Comparison of ENCODE assay signal across 8 cellular contexts in the genomic region with DNA sequence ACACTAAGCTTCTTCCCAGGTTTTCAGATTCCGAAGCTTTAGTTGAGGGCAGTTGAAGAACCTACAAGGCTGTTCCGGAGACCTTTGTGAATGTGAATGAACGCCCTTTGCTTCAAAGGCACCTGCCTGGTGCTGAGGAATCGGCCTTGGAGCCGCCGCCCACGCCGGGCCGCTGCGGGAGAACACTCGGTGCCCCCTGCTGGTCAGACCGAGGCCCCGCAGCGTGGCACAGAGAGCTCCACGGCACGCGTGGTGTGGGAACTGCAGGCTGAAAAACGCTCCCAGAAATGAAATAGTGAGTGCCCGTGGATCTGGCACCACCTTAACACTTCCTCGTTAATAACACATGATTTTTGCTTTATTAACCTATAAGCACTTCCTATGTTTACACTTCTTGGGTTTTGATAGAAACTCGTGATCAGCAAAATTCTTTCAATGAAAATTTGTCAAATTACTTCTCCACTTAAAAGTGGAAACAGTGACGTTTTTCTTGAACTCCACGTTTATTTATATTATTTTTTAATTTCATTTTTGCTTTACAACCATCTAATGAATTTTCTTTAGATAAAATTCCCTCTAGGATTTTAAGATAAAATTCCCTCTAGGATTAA.
DNase-seq lines count a peak whose midpoint lies in the region; ATAC-seq and TF ChIP-seq lines count a peak whose summit lies in the region.

No MANE protein-coding gene starts in this region.

- POLR2A ChIA-PET in Panc1 (lab: Charles Lee): no interaction called here

- no peak overlapping the region for H3K4me3 ChIP-seq in AG09309 (ENCODE audit: control insufficient read depth, low read depth, low read length)
- no peak overlapping the region for H3K4me3 ChIP-seq in Panc1 (ENCODE audit: low read depth in 2 of 2, low read length in 2 of 2)
- H3K4me3 ChIP-seq in dorsolateral prefrontal cortex: peak overlapping the region in 17 of 59 donors; percentile 1 to 45 (median 17)
- no peak overlapping the region for H3K4me3 ChIP-seq in vagina

- H3K27me3 ChIP-seq in Panc1 (ENCODE audit: control insufficient read depth, insufficient read depth, low read length): no peaks in the 10 kb centered on the region; the same call in none of the 2 replicates
- peaks cover 0 to 5% (median 0%) of the 10 kb centered on the region in 45 donors for H3K27me3 ChIP-seq in dorsolateral prefrontal cortex
- H3K27me3 ChIP-seq in vagina: no peaks in the 10 kb centered on the region

- no peak for TF ChIP-seq POLR2A in vagina (IDR thresholded peaks at IDR 0.05)

- H3K9me3 ChIP-seq in Panc1 (ENCODE audit: control insufficient read depth, insufficient read depth, low read depth, low read length): no peaks in the 10 kb centered on the region
- no peaks in the 10 kb centered on the region for H3K9me3 ChIP-seq in vagina

- intact Hi-C loops in Panc1 (cut with micrococcal nuclease; ENCODE audit: unreplicated experiment): loop anchor here (2.0 kb wide), 1 partner anchor 242 kb away; no protein-coding TSS in a partner anchor
- intact Hi-C loops in dorsolateral prefrontal cortex (cut with DNase I): no loop called here
- intact Hi-C loops in vagina (cut with DNase I): no loop called here

- no TSS peak for BruUV-seq in Panc1 (replicated peaks; lab: Mats Ljungman, UMichigan)

- CTCF ChIA-PET in Panc1 (lab: Charles Lee): interaction anchor here (0.5 to 1.0 kb wide), 2 partner anchors 145 to 243 kb away, joined by 3 read pairs; no protein-coding TSS in a partner anchor

- in situ Hi-C loops in GM13977 (cut with MboI; ENCODE audit: low pct_unique_long_range_greater_than_20kb, low sequenced_read_pairs, unreplicated experiment) (no loop called here), Panc1 (cut with HindIII; ENCODE audit: low pct_unique_long_range_greater_than_20kb, low sequenced_read_pairs) (no loop called here)

- H3K27ac ChIP-seq in Panc1 (ENCODE audit: low read length): no peak overlapping the region
- no peak overlapping the region for H3K27ac ChIP-seq in dorsolateral prefrontal cortex
- H3K27ac ChIP-seq in vagina: no peak overlapping the region

- H3K4me1 ChIP-seq in Panc1 (ENCODE audit: control insufficient read depth, insufficient read depth, low read length): no peaks in the 10 kb centered on the region
- H3K4me1 ChIP-seq in vagina: peaks cover 4% of the 10 kb centered on the region

- 0 out of 2 replicates have a peak, but pooled peaks have one; percentile 68 for ATAC-seq in Panc1
- no peak for ATAC-seq in HG03108 (IDR thresholded peaks at IDR 0.05; ENCODE audit: unreplicated experiment)

- DNase-seq in AG09309 (ENCODE audit: low read depth) (no peak), GM13977 (ENCODE audit: low spot score) (no peak), Panc1 (ENCODE audit: low read depth, low spot score) (no peak), dorsolateral prefrontal cortex (peak; percentile 17 to 74 (median 53)), mucosa of gallbladder (ENCODE audit: low spot score) (peak; percentile 33), vagina (ENCODE audit: extremely low spot score in 2 of 2) (no peak), NCI-H524 treated with DMSO at 0.1 percent for 48 hours (lab: John Stamatoyannopoulos, UW) (no peak)

- peak; percentile 51 for TF ChIP-seq CTCF in AG09309 (IDR thresholded peaks at IDR 0.05; ENCODE audit: control insufficient read depth, insufficient read depth, low read depth, low read length, missing control alignments)
- TF ChIP-seq CTCF in GM13977 (IDR thresholded peaks at IDR 0.05; ENCODE audit: extremely low read depth, insufficient read depth, missing control alignments): peak; percentile 38
- peak; percentile 88 for TF ChIP-seq CTCF in Panc1 (IDR thresholded peaks at IDR 0.05)
- peak; percentile 21 to 93 (median 82) for TF ChIP-seq CTCF in dorsolateral prefrontal cortex (IDR thresholded peaks at IDR 0.05 in 54 of 56, conservative IDR thresholded peaks at IDR 0.05 in 2 of 56; ENCODE audit: low read depth in 1 of 56, partially characterized antibody in 56 of 56)
- TF ChIP-seq CTCF in vagina (IDR thresholded peaks at IDR 0.05): peak in 2 of 3 experiments; percentile 23 to 66

- no peaks in the 10 kb centered on the region for H3K36me3 ChIP-seq in Panc1 (ENCODE audit: control insufficient read depth, insufficient read depth, low read length)
- H3K36me3 ChIP-seq in vagina: no peaks in the 10 kb centered on the region

Comparison
In these comparisons a context has a peak if more than half of its experiments do, and no peak if none do; other contexts are left out.
1. DNase-seq: peak in dorsolateral prefrontal cortex (10 of 10) and mucosa of gallbladder (single experiment); none in AG09309 (single experiment), GM13977 (single experiment), Panc1 (single experiment), vagina (0 of 2) and NCI-H524 treated with DMSO at 0.1 percent for 48 hours (single experiment).
2. CTCF ChIP-seq: peak in every context shown above with its lines; median percentile 88 in Panc1; 82 in dorsolateral prefrontal cortex; 51 in AG09309; 44 in vagina; 38 in GM13977.